In genomic region chr2:15936277-15937104, GRCh38 we compare ENCODE assay signal across 29 cellular contexts. TPM values are rescaled to one million over a fixed set of nuclear protein-coding genes. Genes with fewer than 3 reads are reported as not detected.
"Had no signal": no experiment of that assay in that cellular context is flagged by ENCODE, and none has a peak within 500 bp of the region (broad histone marks: within the 10 kb centered on the region; RNA-seq: fewer than 3 reads in every experiment).

No MANE protein-coding gene starts in this region.

- H3K9me3 ChIP-seq: ascending aorta, breast epithelium, esophagus squamous epithelium had no signal

- DNase-seq: activated CD4-positive, alpha-beta memory T cell treated with anti-CD3 and anti-CD28 coated beads, Interleukin-2, amount 10 ng/mL, durations not matched to agents 7 days and 5 days; activated CD4-positive, alpha-beta T cell treated with anti-CD3 and anti-CD28 coated beads for 1 hour; activated CD4-positive, alpha-beta T cell treated with anti-CD3 and anti-CD28 coated beads for 4 hours; activated CD4-positive, alpha-beta T cell treated with anti-CD3 and anti-CD28 coated beads, Interleukin-2, amount 10 ng/mL, durations not matched to agents 7 days and 5 days; activated CD4-positive, alpha-beta T cell treated with anti-CD3 and anti-CD28 coated beads, Interleukin-2, amount 50 U/mL, for 4 hours; activated CD8-positive, alpha-beta memory T cell treated with anti-CD3 and anti-CD28 coated beads, Interleukin-2, amount 50 U/mL, for 48 hours; activated gamma-delta T cell; activated naive CD4-positive, alpha-beta T cell; activated naive CD4-positive, alpha-beta T cell treated with anti-CD3 and anti-CD28 coated beads, Interleukin-2, amount 10 ng/mL, durations not matched to agents 7 days and 5 days; activated naive CD8-positive, alpha-beta T cell treated with anti-CD3 and anti-CD28 coated beads, Interleukin-2, amount 10 ng/mL, durations not matched to agents 7 days and 5 days; activated T-cell treated with anti-CD3 and anti-CD28 coated beads for 4 hours; activated T-cell treated with anti-CD3 and anti-CD28 coated beads, Interleukin-2, amount 50 U/mL, for 24 hours; activated T-cell treated with anti-CD3 and anti-CD28 coated beads, Interleukin-2, amount 50 U/mL, for 72 hours; cortex of kidney; dermis blood vessel endothelial cell; effector CD4-positive, alpha-beta T cell; effector memory CD8-positive, alpha-beta T cell; esophagus squamous epithelium; head of caudate nucleus; T-helper 2 cell had no signal

- H3K27ac Mint-ChIP-seq: activated CD4-positive, alpha-beta memory T cell treated with anti-CD3 and anti-CD28 coated beads, Interleukin-2, amount 10 ng/mL, durations not matched to agents 7 days and 5 days; activated CD4-positive, alpha-beta T cell treated with anti-CD3 and anti-CD28 coated beads, Interleukin-2, amount 10 ng/mL, durations not matched to agents 7 days and 5 days; activated naive CD4-positive, alpha-beta T cell treated with anti-CD3 and anti-CD28 coated beads, Interleukin-2, amount 10 ng/mL, durations not matched to agents 7 days and 5 days; activated naive CD4-positive, alpha-beta T cell treated with anti-CD3 and anti-CD28 coated beads, Interleukin-2, amount 50 U/mL, for 72 hours; activated naive CD8-positive, alpha-beta T cell treated with anti-CD3 and anti-CD28 coated beads, Interleukin-2, amount 10 ng/mL, durations not matched to agents 7 days and 5 days; activated T-cell treated with anti-CD3 and anti-CD28 coated beads, Interleukin-2, amount 50 U/mL, for 24 hours; activated T-cell treated with anti-CD3 and anti-CD28 coated beads, Interleukin-2, amount 50 U/mL, for 72 hours; effector memory CD8-positive, alpha-beta T cell had no signal

- H3K27me3 ChIP-seq: cardiac muscle cell had no signal

- H3K27ac ChIP-seq: ascending aorta, breast epithelium, cardiac muscle cell, epithelial cell of prostate, esophagus squamous epithelium had no signal

- ATAC-seq: activated naive CD4-positive, alpha-beta T cell treated with anti-CD3 and anti-CD28 coated beads, Interleukin-2, amount 50 U/mL, for 72 hours; activated T-cell treated with anti-CD3 and anti-CD28 coated beads, Interleukin-2, amount 50 U/mL, for 72 hours; effector memory CD8-positive, alpha-beta T cell had no signal

- H3K36me3 Mint-ChIP-seq: activated naive CD4-positive, alpha-beta T cell treated with anti-CD3 and anti-CD28 coated beads, Interleukin-2, amount 10 ng/mL, durations not matched to agents 7 days and 5 days; activated naive CD4-positive, alpha-beta T cell treated with anti-CD3 and anti-CD28 coated beads, Interleukin-2, amount 50 U/mL, for 72 hours; activated naive CD8-positive, alpha-beta T cell treated with anti-CD3 and anti-CD28 coated beads, Interleukin-2, amount 10 ng/mL, durations not matched to agents 7 days and 5 days; brain had no signal

- H3K4me3 ChIP-seq: ascending aorta, breast epithelium, cardiac muscle cell, esophagus squamous epithelium had no signal

- H3K36me3 ChIP-seq: ascending aorta, breast epithelium, cardiac muscle cell, esophagus squamous epithelium had no signal

- H3K4me1 Mint-ChIP-seq: activated naive CD8-positive, alpha-beta T cell treated with anti-CD3 and anti-CD28 coated beads, Interleukin-2, amount 10 ng/mL, durations not matched to agents 7 days and 5 days; central memory CD8-positive, alpha-beta T cell had no signal

- H3K9me3 Mint-ChIP-seq: activated CD4-positive, alpha-beta memory T cell treated with anti-CD3 and anti-CD28 coated beads, Interleukin-2, amount 10 ng/mL, durations not matched to agents 7 days and 5 days; activated CD4-positive, alpha-beta T cell treated with anti-CD3 and anti-CD28 coated beads, Interleukin-2, amount 10 ng/mL, durations not matched to agents 7 days and 5 days; activated naive CD4-positive, alpha-beta T cell treated with anti-CD3 and anti-CD28 coated beads, Interleukin-2, amount 10 ng/mL, durations not matched to agents 7 days and 5 days; activated naive CD4-positive, alpha-beta T cell treated with anti-CD3 and anti-CD28 coated beads, Interleukin-2, amount 50 U/mL, for 72 hours; activated naive CD8-positive, alpha-beta T cell treated with anti-CD3 and anti-CD28 coated beads, Interleukin-2, amount 10 ng/mL, durations not matched to agents 7 days and 5 days; activated T-cell treated with anti-CD3 and anti-CD28 coated beads, Interleukin-2, amount 50 U/mL, for 24 hours; activated T-cell treated with anti-CD3 and anti-CD28 coated beads, Interleukin-2, amount 50 U/mL, for 72 hours; central memory CD8-positive, alpha-beta T cell; effector memory CD8-positive, alpha-beta T cell had no signal

- H3K4me3 Mint-ChIP-seq: activated CD4-positive, alpha-beta memory T cell treated with anti-CD3 and anti-CD28 coated beads, Interleukin-2, amount 10 ng/mL, durations not matched to agents 7 days and 5 days; activated CD4-positive, alpha-beta T cell treated with anti-CD3 and anti-CD28 coated beads, Interleukin-2, amount 10 ng/mL, durations not matched to agents 7 days and 5 days; activated naive CD4-positive, alpha-beta T cell treated with anti-CD3 and anti-CD28 coated beads, Interleukin-2, amount 10 ng/mL, durations not matched to agents 7 days and 5 days; activated naive CD8-positive, alpha-beta T cell treated with anti-CD3 and anti-CD28 coated beads, Interleukin-2, amount 10 ng/mL, durations not matched to agents 7 days and 5 days; activated T-cell treated with anti-CD3 and anti-CD28 coated beads, Interleukin-2, amount 50 U/mL, for 24 hours; activated T-cell treated with anti-CD3 and anti-CD28 coated beads, Interleukin-2, amount 50 U/mL, for 72 hours; central memory CD8-positive, alpha-beta T cell; effector memory CD8-positive, alpha-beta T cell had no signal

RNA-seq across cellular contexts. Expression of gene MYCN, which starts 3.9 kb away (rescaled TPM):
- total RNA-seq: activated CD4-positive, alpha-beta memory T cell treated with anti-CD3 and anti-CD28 coated beads, Interleukin-2, amount 10 ng/mL, durations not matched to agents 7 days and 5 days; activated CD4-positive, alpha-beta T cell treated with anti-CD3 and anti-CD28 coated beads, Interleukin-2, amount 10 ng/mL, durations not matched to agents 7 days and 5 days; activated naive CD4-positive, alpha-beta T cell treated with anti-CD3 and anti-CD28 coated beads, Interleukin-2, amount 50 U/mL, for 72 hours; activated naive CD8-positive, alpha-beta T cell treated with anti-CD3 and anti-CD28 coated beads, Interleukin-2, amount 10 ng/mL, durations not matched to agents 7 days and 5 days; ascending aorta; fibroblast of lung; T-helper 1 cell treated with Interleukin-12 subunit alpha and Interleukin-12 subunit beta and Interleukin-4 antibody, amounts not matched to agents 30 ng/mL and 1 ng/mL, for 36 hours had no signal
- polyA plus RNA-seq: fibroblast of lung had no signal
